ENCODE assay signal across 1 cellular context in the genomic region with DNA sequence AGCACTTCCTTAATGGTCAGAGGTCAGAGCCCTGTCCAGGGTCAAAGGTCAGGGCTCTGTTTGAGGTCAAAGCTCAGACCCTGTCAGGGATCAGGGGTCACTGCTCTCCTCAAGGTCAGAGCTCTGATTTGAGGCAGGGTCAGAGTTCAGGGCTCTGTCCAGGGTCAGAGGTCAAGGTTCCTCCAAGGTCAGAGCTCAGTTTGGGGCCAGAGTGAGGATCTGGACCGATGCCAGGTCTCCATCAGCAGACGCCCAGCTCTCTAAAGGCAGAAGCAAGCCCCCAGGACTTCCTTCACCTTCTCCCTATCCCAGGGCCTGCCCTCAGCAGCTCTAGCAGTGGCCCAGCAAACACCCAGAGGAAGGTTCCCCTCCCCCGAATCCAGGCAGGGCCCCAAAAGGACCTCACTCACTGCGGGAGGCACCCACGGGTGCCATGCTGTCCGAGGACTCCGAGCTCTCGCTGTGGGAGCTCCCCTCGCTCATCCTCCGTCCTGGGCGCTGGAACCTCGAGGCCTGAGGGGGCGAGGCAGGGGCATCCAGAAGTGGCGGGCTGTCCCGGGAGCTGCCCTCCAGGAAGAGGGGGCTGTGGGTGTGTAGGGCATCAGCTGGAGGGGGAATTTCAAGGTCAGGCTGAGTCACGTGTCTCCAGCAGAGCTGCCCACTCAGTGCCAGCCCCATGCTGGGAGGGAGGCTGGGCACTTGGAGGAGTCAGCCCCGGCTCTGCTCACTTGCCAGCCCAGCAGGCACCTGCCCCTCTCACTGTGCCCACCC.
TF ChIP-seq lines count a peak whose summit lies in the region.

No MANE protein-coding gene starts in this region.

TF ChIP-seq in GM12878, 131 proteins besides CTCF, POLR2A, EP300 and RAD21:
- TF ChIP-seq NR2F1 (conservative IDR thresholded peaks at IDR 0.05) (peak; percentile 84), NR2C1 (IDR thresholded peaks at IDR 0.05) (peak; percentile 82), TCF7 (IDR thresholded peaks at IDR 0.05; ENCODE audit: borderline replicate concordance) (no peak), NR2C2 (IDR thresholded peaks at IDR 0.05; ENCODE audit: borderline replicate concordance, control insufficient read depth, insufficient read length, low read depth) (peak; percentile 58)
- TF ChIP-seq, protein P1, sequence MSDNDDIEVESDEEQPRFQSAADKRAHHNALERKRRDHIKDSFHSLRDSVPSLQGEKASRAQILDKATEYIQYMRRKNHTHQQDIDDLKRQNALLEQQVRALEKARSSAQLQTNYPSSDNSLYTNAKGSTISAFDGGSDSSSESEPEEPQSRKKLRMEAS (IDR thresholded peaks at IDR 0.05; ENCODE audit: low read depth, low read length): no peak
- TF ChIP-seq, protein P2, sequence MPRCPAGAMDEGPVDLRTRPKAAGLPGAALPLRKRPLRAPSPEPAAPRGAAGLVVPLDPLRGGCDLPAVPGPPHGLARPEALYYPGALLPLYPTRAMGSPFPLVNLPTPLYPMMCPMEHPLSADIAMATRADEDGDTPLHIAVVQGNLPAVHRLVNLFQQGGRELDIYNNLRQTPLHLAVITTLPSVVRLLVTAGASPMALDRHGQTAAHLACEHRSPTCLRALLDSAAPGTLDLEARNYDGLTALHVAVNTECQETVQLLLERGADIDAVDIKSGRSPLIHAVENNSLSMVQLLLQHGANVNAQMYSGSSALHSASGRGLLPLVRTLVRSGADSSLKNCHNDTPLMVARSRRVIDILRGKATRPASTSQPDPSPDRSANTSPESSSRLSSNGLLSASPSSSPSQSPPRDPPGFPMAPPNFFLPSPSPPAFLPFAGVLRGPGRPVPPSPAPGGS (IDR thresholded peaks at IDR 0.05; ENCODE audit: borderline replicate concordance, insufficient read depth, low read depth, low read length, poor library complexity, severe bottlenecking): no peak
- TF ChIP-seq, protein P3, sequence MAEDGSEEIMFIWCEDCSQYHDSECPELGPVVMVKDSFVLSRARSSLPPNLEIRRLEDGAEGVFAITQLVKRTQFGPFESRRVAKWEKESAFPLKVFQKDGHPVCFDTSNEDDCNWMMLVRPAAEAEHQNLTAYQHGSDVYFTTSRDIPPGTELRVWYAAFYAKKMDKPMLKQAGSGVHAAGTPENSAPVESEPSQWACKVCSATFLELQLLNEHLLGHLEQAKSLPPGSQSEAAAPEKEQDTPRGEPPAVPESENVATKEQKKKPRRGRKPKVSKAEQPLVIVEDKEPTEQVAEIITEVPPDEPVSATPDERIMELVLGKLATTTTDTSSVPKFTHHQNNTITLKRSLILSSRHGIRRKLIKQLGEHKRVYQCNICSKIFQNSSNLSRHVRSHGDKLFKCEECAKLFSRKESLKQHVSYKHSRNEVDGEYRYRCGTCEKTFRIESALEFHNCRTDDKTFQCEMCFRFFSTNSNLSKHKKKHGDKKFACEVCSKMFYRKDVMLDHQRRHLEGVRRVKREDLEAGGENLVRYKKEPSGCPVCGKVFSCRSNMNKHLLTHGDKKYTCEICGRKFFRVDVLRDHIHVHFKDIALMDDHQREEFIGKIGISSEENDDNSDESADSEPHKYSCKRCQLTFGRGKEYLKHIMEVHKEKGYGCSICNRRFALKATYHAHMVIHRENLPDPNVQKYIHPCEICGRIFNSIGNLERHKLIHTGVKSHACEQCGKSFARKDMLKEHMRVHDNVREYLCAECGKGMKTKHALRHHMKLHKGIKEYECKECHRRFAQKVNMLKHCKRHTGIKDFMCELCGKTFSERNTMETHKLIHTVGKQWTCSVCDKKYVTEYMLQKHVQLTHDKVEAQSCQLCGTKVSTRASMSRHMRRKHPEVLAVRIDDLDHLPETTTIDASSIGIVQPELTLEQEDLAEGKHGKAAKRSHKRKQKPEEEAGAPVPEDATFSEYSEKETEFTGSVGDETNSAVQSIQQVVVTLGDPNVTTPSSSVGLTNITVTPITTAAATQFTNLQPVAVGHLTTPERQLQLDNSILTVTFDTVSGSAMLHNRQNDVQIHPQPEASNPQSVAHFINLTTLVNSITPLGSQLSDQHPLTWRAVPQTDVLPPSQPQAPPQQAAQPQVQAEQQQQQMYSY (CRISPR knock-in tag; IDR thresholded peaks at IDR 0.05): no peak
